22 cellular contexts compared by ENCODE assay signal in the genomic region with DNA sequence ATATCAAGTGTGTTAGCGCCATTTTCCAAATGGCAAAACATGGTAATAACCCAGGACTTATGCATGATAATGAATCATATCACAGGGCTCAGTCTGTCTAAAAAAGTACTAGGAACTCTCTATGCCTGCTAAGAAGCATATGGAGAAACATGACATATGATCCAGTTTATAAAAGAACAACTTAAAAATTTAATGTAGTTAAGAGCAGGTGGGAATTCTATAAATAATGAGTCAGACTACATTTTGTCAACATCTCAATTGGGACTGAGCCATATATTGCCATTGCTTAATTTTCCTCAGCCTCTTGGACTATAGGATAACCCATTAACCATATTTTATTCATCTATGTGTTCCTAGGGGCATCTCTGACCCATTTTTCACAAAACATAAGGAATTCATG.
"Had no signal": no experiment of that assay in that cellular context is flagged by ENCODE, and none has a peak within 500 bp of the region (broad histone marks: within the 10 kb centered on the region; RNA-seq: fewer than 3 reads in every experiment).

No MANE protein-coding gene starts in this region.

- H3K4me2 ChIP-seq: KMS-11, PC-9 had no signal

- H3K36me3 ChIP-seq: Peyer's patch, SJCRH30 had no signal

- H3K9ac ChIP-seq: KMS-11 had no signal

- H3K4me3 ChIP-seq: PC-9, Peyer's patch, SJCRH30 had no signal

- DNase-seq: Kasumi-1; MV-4-11; NCI-H1048; NCI-H1105; NCI-H1436 treated with DMSO at 0.1 percent for 48 hours; NCI-H1694; NCI-H187 treated with DMSO at 0.1 percent for 48 hours; NCI-H2029 treated with DMSO at 0.1 percent for 48 hours; NCI-H2171; NCI-H226; NCI-H446; NCI-H510A; NCI-H526; NCI-H748 treated with DMSO at 0.1 percent for 48 hours; NK-92 treated with Interleukin-12 subunit alpha and Interleukin-12 subunit beta, amount 100 ng/mL, for 24 hours; PC-9; Peyer's patch; SHP77 treated with DMSO at 0.1 percent for 48 hours; SJCRH30 had no signal

- H2AFZ ChIP-seq: PC-9 had no signal

- H3K4me1 ChIP-seq: Peyer's patch, SJCRH30 had no signal

- H3K27ac ChIP-seq: KMS-11, PC-9, Peyer's patch, SJCRH30 had no signal

- H3K27me3 ChIP-seq: Peyer's patch, SJCRH30 had no signal

- ATAC-seq: Right ventricle myocardium inferior, SK-N-SH treated with all-trans-retinoic acid at 6 μM for 48 hours had no signal

- H3K9me3 ChIP-seq: Peyer's patch, SJCRH30 had no signal
